12 cellular contexts compared by ENCODE assay signal in the genomic region with DNA sequence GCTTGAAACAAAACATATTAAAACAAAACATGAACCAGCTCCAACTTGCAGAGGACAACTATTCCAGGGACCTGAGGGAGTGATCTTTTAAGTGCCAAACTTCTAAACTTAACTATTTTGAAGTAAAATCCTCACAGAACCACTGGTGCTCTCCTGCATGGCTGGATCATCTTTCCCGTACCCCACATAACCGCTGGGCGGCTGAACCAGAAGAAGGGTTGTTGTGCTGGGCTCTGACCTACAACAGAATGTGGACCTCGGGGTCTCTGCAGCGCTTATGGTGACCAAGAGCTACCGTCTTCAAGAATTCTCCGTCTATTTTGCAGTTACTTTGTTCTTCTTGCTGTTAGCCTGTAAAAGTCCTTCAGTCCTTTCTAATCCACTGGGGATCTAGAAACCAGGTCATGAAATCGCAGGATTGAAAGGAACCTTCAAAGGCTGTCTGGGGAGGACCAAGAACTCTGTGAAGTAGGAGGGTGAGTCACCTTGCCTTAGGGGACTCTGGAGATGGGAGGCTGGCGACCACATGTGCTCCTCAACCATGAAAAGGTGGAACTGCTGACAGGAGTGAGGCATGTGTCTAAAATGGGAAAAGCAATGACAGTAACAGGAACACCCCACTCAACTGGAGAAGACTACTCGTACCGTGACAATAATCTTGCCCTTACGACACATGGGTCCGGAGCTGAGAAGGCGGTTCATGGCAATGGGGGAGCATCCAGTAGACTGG. TPM values are rescaled to one million over a fixed set of nuclear protein-coding genes. Genes with fewer than 3 reads are reported as not detected.
DNase-seq lines count a peak whose midpoint lies in the region; ATAC-seq and TF ChIP-seq lines count a peak whose summit lies in the region.
"Had no signal": no experiment of that assay in that cellular context is flagged by ENCODE, and none has a peak within 500 bp of the region (broad histone marks: within the 10 kb centered on the region; RNA-seq: fewer than 3 reads in every experiment).

No MANE protein-coding gene starts in this region.

- no peak overlapping the region for H2AK5ac ChIP-seq in mesendoderm (ENCODE audit: low read length)

- H3K79me2 ChIP-seq in mammary epithelial cell (ENCODE audit: insufficient read depth, low read length) (peaks cover 94% of the 10 kb centered on the region), mesendoderm (ENCODE audit: control insufficient read depth, insufficient read depth, low read length) (peaks cover 56% of the 10 kb centered on the region)

- H3K4me3 Mint-ChIP-seq in CD4-positive, alpha-beta T cell, result peak overlapping the region; percentile 96
- H3K4me3 Mint-ChIP-seq: activated CD4-positive, alpha-beta memory T cell treated with anti-CD3 and anti-CD28 coated beads, Interleukin-2, amount 10 ng/mL, durations not matched to agents 7 days and 5 days; memory B cell had no signal

- no peak for TF ChIP-seq POLR2A in erythroblast (IDR thresholded peaks at IDR 0.05; ENCODE audit: low read length)

- no TSS peak for BruUV-seq in mammary epithelial cell (replicated peaks; lab: Mats Ljungman, UMichigan)

- intact Hi-C loops in CD4-positive, alpha-beta T cell (cut with DNase I, micrococcal nuclease), result no loop called here
- intact Hi-C loops in mammary epithelial cell (cut with micrococcal nuclease), result loop anchor here (2.0 kb wide), 1 partner anchor 20 kb away; no protein-coding TSS in a partner anchor

- H3K4me1 Mint-ChIP-seq in CD4-positive, alpha-beta T cell (ENCODE audit: low read depth), result peaks cover 45% of the 10 kb centered on the region

- POLR2A ChIA-PET in CD4-positive, alpha-beta T cell (lab: Charles Lee), result interaction anchor here (1.3 kb wide), 1 partner anchor 46 kb away, joined by 4 read pairs; no protein-coding TSS in a partner anchor

- H3K27me3 ChIP-seq in CD4-positive, alpha-beta T cell (ENCODE audit: control insufficient read depth, insufficient read depth, low read length), result no peaks in the 10 kb centered on the region
- H3K27me3 ChIP-seq in mammary epithelial cell (ENCODE audit: insufficient read depth, low read length) (no peaks in the 10 kb centered on the region), mesendoderm (ENCODE audit: insufficient read depth, low read length, poor library complexity) (no peaks in the 10 kb centered on the region)
- H3K27me3 ChIP-seq: gastrocnemius medialis had no signal

- in situ Hi-C loops in mammary epithelial cell (cut with MboI; ENCODE audit: low sequenced_read_pairs in 2 of 2), result no loop called here

- no peak overlapping the region for H2BK15ac ChIP-seq in mesendoderm (replicated peaks; ENCODE audit: low read depth)

- no peak for DNase-seq in CD4-positive, alpha-beta T cell
- DNase-seq in HS-5 (ENCODE audit: low read depth) (peak; percentile 30), mammary epithelial cell (peak; percentile 74), mesendoderm (peak; percentile 69), erythroblast (lab: John Stamatoyannopoulos, UW) (no peak)
- DNase-seq: activated CD4-positive, alpha-beta memory T cell treated with anti-CD3 and anti-CD28 coated beads, Interleukin-2, amount 10 ng/mL, durations not matched to agents 7 days and 5 days; anterior cingulate cortex; gastrocnemius medialis had no signal

- H2AFZ ChIP-seq in mammary epithelial cell (ENCODE audit: low read depth, low read length), result no peak overlapping the region

- H3K4ac ChIP-seq in mesendoderm (ENCODE audit: low read depth, low read length), result no peak overlapping the region

- TF ChIP-seq CTCF in CD4-positive, alpha-beta T cell (IDR thresholded peaks at IDR 0.05), result no peak
- TF ChIP-seq CTCF in mammary epithelial cell (conservative IDR thresholded peaks at IDR 0.05 in 1 of 2, IDR thresholded peaks at IDR 0.05 in 1 of 2; ENCODE audit: extremely low read depth in 1 of 2, insufficient read depth in 1 of 2, low read depth in 1 of 2, low read length in 2 of 2), result no peak

- H3K36me3 Mint-ChIP-seq in CD4-positive, alpha-beta T cell (ENCODE audit: low read depth), result peaks cover 50% of the 10 kb centered on the region

- H2BK120ac ChIP-seq in mesendoderm (ENCODE audit: low read depth, low read length), result no peak overlapping the region

- H2BK5ac ChIP-seq in mesendoderm (ENCODE audit: low read length), result no peak overlapping the region

- H3K23ac ChIP-seq in mesendoderm (ENCODE audit: low read length), result no peak overlapping the region

- H3K9ac ChIP-seq in mammary epithelial cell (ENCODE audit: insufficient read depth, low read length), result no peak overlapping the region
- H3K9ac ChIP-seq in mesendoderm (ENCODE audit: low read length), result no peak overlapping the region

- H4K5ac ChIP-seq in mesendoderm (ENCODE audit: low read length), result no peak overlapping the region

- H3K4me3 ChIP-seq in mammary epithelial cell (replicated peaks in 1 of 3; ENCODE audit: insufficient read depth in 1 of 3, low read depth in 2 of 3, low read length in 3 of 3) (no peak overlapping the region), mesendoderm (ENCODE audit: low read length) (no peak overlapping the region)
- H3K4me3 ChIP-seq: gastrocnemius medialis had no signal

- 56% methylated on average over 14 of the region's 14 CpGs for WGBS in mammary epithelial cell (ENCODE audit: low coverage, missing lambda C conversion rate)
- WGBS in mesendoderm (ENCODE audit: extremely low coverage, insufficient coverage, low lambda C conversion rate), result no CpG with 5 or more reads among the region's 14 CpGs

- no peaks in the 10 kb centered on the region for H3K9me3 Mint-ChIP-seq in CD4-positive, alpha-beta T cell
- H3K9me3 Mint-ChIP-seq: activated CD4-positive, alpha-beta memory T cell treated with anti-CD3 and anti-CD28 coated beads, Interleukin-2, amount 10 ng/mL, durations not matched to agents 7 days and 5 days; memory B cell had no signal

- H4K8ac ChIP-seq in mesendoderm (ENCODE audit: low read depth, low read length), result no peak overlapping the region

- H3K27ac Mint-ChIP-seq in CD4-positive, alpha-beta T cell, result no peak overlapping the region
- H3K27ac Mint-ChIP-seq: activated CD4-positive, alpha-beta memory T cell treated with anti-CD3 and anti-CD28 coated beads, Interleukin-2, amount 10 ng/mL, durations not matched to agents 7 days and 5 days had no signal

- no peak overlapping the region for H3K56ac ChIP-seq in mesendoderm (ENCODE audit: low read length)

- no peak overlapping the region for H3K18ac ChIP-seq in mesendoderm (ENCODE audit: low read length)

- H3K4me1 ChIP-seq in mammary epithelial cell (ENCODE audit: insufficient read depth, low read length) (peaks cover 31% of the 10 kb centered on the region), mesendoderm (ENCODE audit: control insufficient read depth, low read depth, low read length) (peaks cover 5% of the 10 kb centered on the region)

- no peak for ATAC-seq in CD4-positive, alpha-beta T cell (ENCODE audit: poor library complexity)
- ATAC-seq in HG03460 (IDR thresholded peaks at IDR 0.05; ENCODE audit: unreplicated experiment), result no peak
- no peak for ATAC-seq in HG02884 (IDR thresholded peaks at IDR 0.05; ENCODE audit: unreplicated experiment)
- ATAC-seq in HG03135 (IDR thresholded peaks at IDR 0.05; ENCODE audit: unreplicated experiment), result no peak

- no peaks in the 10 kb centered on the region for H3K9me3 ChIP-seq in CD4-positive, alpha-beta T cell (ENCODE audit: control insufficient read depth, low read length)
- H3K9me3 ChIP-seq in mammary epithelial cell (replicated peaks; ENCODE audit: insufficient read depth, low read length), result no peaks in the 10 kb centered on the region
- H3K9me3 ChIP-seq: gastrocnemius medialis had no signal

- H3K79me1 ChIP-seq in mesendoderm (ENCODE audit: low read length), result peaks cover 36% of the 10 kb centered on the region

- CTCF ChIA-PET in CD4-positive, alpha-beta T cell (lab: Charles Lee), result no interaction called here
- CTCF ChIA-PET in mammary epithelial cell (lab: Charles Lee; ENCODE audit: low non-redundant PET), result no interaction called here

- H3K4me2 ChIP-seq in mammary epithelial cell (ENCODE audit: insufficient read depth, low read depth, low read length) (no peak overlapping the region), mesendoderm (ENCODE audit: low read length) (no peak overlapping the region)

- dilution Hi-C loops in mammary epithelial cell (cut with HindIII; ENCODE audit: low sequenced_read_pairs), result no loop called here

- peaks cover 24% of the 10 kb centered on the region for H3K36me3 ChIP-seq in mammary epithelial cell (ENCODE audit: insufficient read depth, low read length)
- H3K36me3 ChIP-seq in mesendoderm (ENCODE audit: control insufficient read depth, insufficient read depth, low read length), result peaks cover 13% of the 10 kb centered on the region

- H3K27me3 Mint-ChIP-seq in CD4-positive, alpha-beta T cell, result no peaks in the 10 kb centered on the region
- H3K27me3 Mint-ChIP-seq: activated CD4-positive, alpha-beta memory T cell treated with anti-CD3 and anti-CD28 coated beads, Interleukin-2, amount 10 ng/mL, durations not matched to agents 7 days and 5 days; memory B cell had no signal

- H3K27ac ChIP-seq in CD4-positive, alpha-beta T cell (ENCODE audit: low read depth, low read length), result no peak overlapping the region
- H3K27ac ChIP-seq in mammary epithelial cell (ENCODE audit: insufficient read depth, low read depth, low read length) (no peak overlapping the region), mesendoderm (ENCODE audit: low read depth, low read length) (no peak overlapping the region)

- H4K20me1 ChIP-seq in mammary epithelial cell (ENCODE audit: insufficient read depth, low read length), result peaks cover 20% of the 10 kb centered on the region

RNA-seq across cellular contexts. Expression of a gene that starts 46.6 kb away (rescaled TPM):
- total RNA-seq in CD4-positive, alpha-beta T cell, result 10 to 100 TPM; 82.0 to 97.9 TPM
- 100 to 1,000 TPM; 617 to 628 TPM for total RNA-seq in mammary epithelial cell
- 360 TPM for polyA plus RNA-seq in mammary epithelial cell
- 893 TPM for polyA minus RNA-seq in mammary epithelial cell
- 303 TPM for polyA plus RNA-seq in mesendoderm (2013, experiment 1 of 2)
- 315 TPM for polyA plus RNA-seq in mesendoderm (2013, experiment 2 of 2)

RNA-seq across cellular contexts. Expression of a gene that starts 46.8 kb away (rescaled TPM):
- 100 to 1,000 TPM; 189 to 196 TPM for total RNA-seq in CD4-positive, alpha-beta T cell
- 100 to 1,000 TPM; 294 to 300 TPM for total RNA-seq in mammary epithelial cell
- 223 TPM for polyA plus RNA-seq in mammary epithelial cell
- polyA minus RNA-seq in mammary epithelial cell, result 528 TPM
- polyA plus RNA-seq in mesendoderm (2013, experiment 1 of 2), result 265 TPM
- polyA plus RNA-seq in mesendoderm (2013, experiment 2 of 2), result 261 TPM

Comparison
In these comparisons a context has a peak if more than half of its experiments do, and no peak if none do; other contexts are left out.
1. DNase-seq: peak in HS-5 (single experiment), mammary epithelial cell (single experiment) and mesendoderm (single experiment); none in CD4-positive, alpha-beta T cell (0 of 10) and erythroblast (0 of 2).
2. RNA of a gene that starts 46.6 kb away (total RNA-seq): 617 to 628 TPM in mammary epithelial cell; 82.0 to 97.9 TPM in CD4-positive, alpha-beta T cell; every median in the first group is over 4 times any median in the second.